8 cellular contexts compared by ENCODE assay signal in the genomic region with DNA sequence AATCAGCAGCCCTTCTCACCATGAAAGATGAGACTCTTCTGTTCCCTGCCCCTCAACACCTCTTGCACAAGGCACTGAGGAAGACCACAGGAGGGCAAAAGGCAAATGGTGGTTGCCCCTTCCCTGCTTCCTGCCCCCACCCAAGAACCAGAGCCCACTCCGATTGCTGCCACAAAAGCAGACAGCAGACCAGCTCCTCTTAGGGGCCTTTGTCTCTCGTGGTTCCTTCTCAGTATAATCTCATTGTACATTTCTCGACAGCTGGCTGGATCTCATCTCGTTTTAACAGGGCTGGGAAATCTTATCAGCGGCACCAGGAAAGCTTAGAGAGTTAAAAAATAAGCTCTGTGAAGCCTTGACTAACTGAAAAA. TPM values are rescaled to one million over a fixed set of nuclear protein-coding genes. Genes with fewer than 3 reads are reported as not detected.
DNase-seq lines count a peak whose midpoint lies in the region; ATAC-seq and TF ChIP-seq lines count a peak whose summit lies in the region.

No MANE protein-coding gene starts in this region.

- TF ChIP-seq CTCF in endodermal cell (conservative IDR thresholded peaks at IDR 0.05) = no peak
- no peak for TF ChIP-seq CTCF in osteocyte (IDR thresholded peaks at IDR 0.05)

- H3K4me2 ChIP-seq in BLaER1 treated with 17β-estradiol and CSF1 and Interleukin-3, amounts not matched to agents 10 nM and 100 nM = peak overlapping the region; percentile 86 to 99 (median 96)

- H3K27ac ChIP-seq in BLaER1 treated with 17β-estradiol and CSF1 and Interleukin-3, amounts not matched to agents 10 nM and 100 nM = peak overlapping the region in 3 of 11 experiments; percentile 66 to 80 (median 70); a peak in 2 of 22 replicates
- peak overlapping the region; percentile 1 for H3K27ac ChIP-seq in endodermal cell (ENCODE audit: low read depth, low read length)

- H3K9me3 Mint-ChIP-seq in endodermal cell (peaks cover 7% of the 10 kb centered on the region), osteocyte (ENCODE audit: unreplicated experiment) (peaks cover 7% of the 10 kb centered on the region)

- H3K4me3 ChIP-seq in BLaER1 treated with 17β-estradiol and CSF1 and Interleukin-3, amounts not matched to agents 10 nM and 100 nM = peak overlapping the region; percentile 62 to 78 (median 68); a peak in 18 of 20 replicates
- H3K4me3 ChIP-seq in endodermal cell (ENCODE audit: low read length) = peak overlapping the region; percentile 68

- peak overlapping the region; percentile 59 for H3K4me3 Mint-ChIP-seq in endodermal cell
- peak overlapping the region; percentile 67 for H3K4me3 Mint-ChIP-seq in osteocyte (ENCODE audit: unreplicated experiment)

- ATAC-seq in HG03571 (IDR thresholded peaks at IDR 0.05; ENCODE audit: unreplicated experiment) (no peak), GM21447 (IDR thresholded peaks at IDR 0.05; ENCODE audit: unreplicated experiment) (no peak)

- peak overlapping the region; percentile 26 for H3K27ac Mint-ChIP-seq in endodermal cell
- peak overlapping the region; percentile 68 for H3K27ac Mint-ChIP-seq in osteocyte (ENCODE audit: unreplicated experiment)

- no peaks in the 10 kb centered on the region; a peak in 1 of 22 replicates for H3K36me3 ChIP-seq in BLaER1 treated with 17β-estradiol and CSF1 and Interleukin-3, amounts not matched to agents 10 nM and 100 nM
- no peaks in the 10 kb centered on the region for H3K36me3 ChIP-seq in endodermal cell (ENCODE audit: control insufficient read depth, insufficient read depth, low read length)

- H4K20me1 ChIP-seq in BLaER1 treated with 17β-estradiol and CSF1 and Interleukin-3, amounts not matched to agents 10 nM and 100 nM = peaks cover 0 to 29% (median 0%) of the 10 kb centered on the region in 11 experiments; a peak in 4 of 22 replicates

- H3K4me1 Mint-ChIP-seq in endodermal cell = peaks cover 29% of the 10 kb centered on the region
- H3K4me1 Mint-ChIP-seq in osteocyte (ENCODE audit: unreplicated experiment) = peaks cover 43% of the 10 kb centered on the region

- no peaks in the 10 kb centered on the region for H3K27me3 Mint-ChIP-seq in endodermal cell (ENCODE audit: insufficient read depth)
- H3K27me3 Mint-ChIP-seq in osteocyte (ENCODE audit: unreplicated experiment) = no peaks in the 10 kb centered on the region

- H3K9me3 ChIP-seq in BLaER1 treated with 17β-estradiol and CSF1 and Interleukin-3, amounts not matched to agents 10 nM and 100 nM (replicated peaks in 1 of 11) = peaks cover 19 to 24% (median 22%) of the 10 kb centered on the region in 11 experiments; a peak in 21 of 22 replicates
- H3K9me3 ChIP-seq in endodermal cell (ENCODE audit: control insufficient read depth, low read length) = peaks cover 10% of the 10 kb centered on the region

- H3K4me1 ChIP-seq in BLaER1 treated with 17β-estradiol and CSF1 and Interleukin-3, amounts not matched to agents 10 nM and 100 nM = peaks cover 12 to 53% (median 41%) of the 10 kb centered on the region in 10 experiments; a peak in 19 of 20 replicates
- H3K4me1 ChIP-seq in endodermal cell (ENCODE audit: control insufficient read depth, insufficient read depth, low read length) = peaks cover 4% of the 10 kb centered on the region

- DNase-seq in NCI-H524 (lab: John Stamatoyannopoulos, UW) = peak; percentile 71 to 90
- no peak for DNase-seq in endodermal cell
- DNase-seq in osteocyte (ENCODE audit: extremely low spot score, unreplicated experiment) = no peak
- no peak for DNase-seq in stimulated activated CD4-positive, alpha-beta T cell treated with anti-CD3 and anti-CD28 coated beads, Interleukin-4, amount 100 ng/mL, for 24 hours
- DNase-seq in HK-2 (ENCODE audit: unreplicated experiment) = no peak

- WGBS in endodermal cell (ENCODE audit: insufficient coverage in 1 of 2, insufficient read length in 1 of 2), 2 experiments = 88 to 96% methylated on average over 5 of the region's 5 CpGs

- peak overlapping the region in 10 of 11 experiments; percentile 74 to 91 (median 84); a peak in 13 of 22 replicates for H3K9ac ChIP-seq in BLaER1 treated with 17β-estradiol and CSF1 and Interleukin-3, amounts not matched to agents 10 nM and 100 nM
- no peak overlapping the region for H3K9ac ChIP-seq in endodermal cell (ENCODE audit: extremely low read depth, low read length, poor library complexity, severe bottlenecking)

- peaks cover 0 to 21% (median 0%) of the 10 kb centered on the region in 11 experiments; a peak in 7 of 22 replicates for H3K27me3 ChIP-seq in BLaER1 treated with 17β-estradiol and CSF1 and Interleukin-3, amounts not matched to agents 10 nM and 100 nM
- H3K27me3 ChIP-seq in endodermal cell (ENCODE audit: control insufficient read depth, insufficient read depth, low read length, poor library complexity, severe bottlenecking) = no peaks in the 10 kb centered on the region

- H3K36me3 Mint-ChIP-seq in endodermal cell (ENCODE audit: low read depth) = no peaks in the 10 kb centered on the region
- peaks cover 8% of the 10 kb centered on the region for H3K36me3 Mint-ChIP-seq in osteocyte (ENCODE audit: unreplicated experiment)

RNA-seq across cellular contexts. Expression of a gene that starts 1.1 kb away (rescaled TPM):
- total RNA-seq in endodermal cell (10 to 100 TPM; 18.6 to 19.7 TPM), osteocyte (18.7 and 20.2 TPM in 2 replicates)
- 27.4 TPM for polyA plus RNA-seq in endodermal cell (2013, experiment 1 of 2)
- 24.8 TPM for polyA plus RNA-seq in endodermal cell (2013, experiment 2 of 2)

Comparison
In these comparisons a context has a peak if more than half of its experiments do, and no peak if none do; other contexts are left out.
1. DNase-seq: peak in NCI-H524 (2 of 2); none in endodermal cell (single experiment), osteocyte (single experiment), stimulated activated CD4-positive, alpha-beta T cell treated with anti-CD3 and anti-CD28 coated beads, Interleukin-4, amount 100 ng/mL, for 24 hours (single experiment) and HK-2 (single experiment).